ENCODE assay signal across 25 cellular contexts in genomic region chr1:216894499-216894898, GRCh38.
"Had no signal": no experiment of that assay in that cellular context is flagged by ENCODE, and none has a peak within 500 bp of the region (broad histone marks: within the 10 kb centered on the region; RNA-seq: fewer than 3 reads in every experiment).

No MANE protein-coding gene starts in this region.

- H3K27me3 Mint-ChIP-seq: activated CD4-positive, alpha-beta memory T cell treated with anti-CD3 and anti-CD28 coated beads for 36 hours; activated CD4-positive, alpha-beta T cell treated with anti-CD3 and anti-CD28 coated beads, Interleukin-2, amount 10 ng/mL, durations not matched to agents 7 days and 5 days; brain; T-cell had no signal

- H3K4me2 ChIP-seq: KMS-11 had no signal

- H3K27ac Mint-ChIP-seq: activated CD4-positive, alpha-beta memory T cell treated with anti-CD3 and anti-CD28 coated beads for 36 hours; activated CD4-positive, alpha-beta T cell treated with anti-CD3 and anti-CD28 coated beads, Interleukin-2, amount 10 ng/mL, durations not matched to agents 7 days and 5 days; activated naive CD4-positive, alpha-beta T cell treated with anti-CD3 and anti-CD28 coated beads, Interleukin-2, amount 50 U/mL, for 72 hours; brain; T-cell had no signal

- H3K9me3 Mint-ChIP-seq: brain had no signal

- H3K9ac ChIP-seq: KMS-11 had no signal

- H3K36me3 Mint-ChIP-seq: activated CD4-positive, alpha-beta memory T cell treated with anti-CD3 and anti-CD28 coated beads for 36 hours; brain; T-cell had no signal

- H3K4me1 Mint-ChIP-seq: activated CD4-positive, alpha-beta T cell treated with anti-CD3 and anti-CD28 coated beads, Interleukin-2, amount 10 ng/mL, durations not matched to agents 7 days and 5 days; T-cell had no signal

- H3K27ac ChIP-seq: KMS-11, SK-N-MC, VCaP had no signal

- H3K4me3 ChIP-seq: SK-N-MC had no signal

- DNase-seq: activated CD4-positive, alpha-beta memory T cell treated with anti-CD3 and anti-CD28 coated beads for 36 hours; activated CD4-positive, alpha-beta T cell treated with anti-CD3 and anti-CD28 coated beads, Interleukin-2, amount 10 ng/mL, durations not matched to agents 7 days and 5 days; activated CD4-positive, CD25-positive, alpha-beta regulatory T cell; activated CD8-positive, alpha-beta memory T cell treated with anti-CD3 and anti-CD28 coated beads for 24 hours; activated effector memory CD4-positive, alpha-beta T cell treated with anti-CD3 and anti-CD28 coated beads, Interleukin-2, amount 50 U/mL, for 16 hours; activated naive CD4-positive, alpha-beta T cell treated with Interleukin-2 at 50 U/mL for 16 hours; activated T-cell treated with anti-CD3 and anti-CD28 coated beads, Interleukin-2, amount 50 U/mL, for 4 hours; amygdala; NCI-H1105; NCI-H1436; NCI-H1694 treated with DMSO at 0.1 percent for 48 hours; NCI-H2029 treated with DMSO at 0.1 percent for 48 hours; NCI-H345; NCI-H510A; NCI-H526 treated with DMSO at 0.1 percent for 48 hours; PC-3; SIG-M5; T-cell; T-helper 2 cell; T1000 had no signal

- H3K4me3 Mint-ChIP-seq: activated CD4-positive, alpha-beta memory T cell treated with anti-CD3 and anti-CD28 coated beads for 36 hours; activated CD4-positive, alpha-beta T cell treated with anti-CD3 and anti-CD28 coated beads, Interleukin-2, amount 10 ng/mL, durations not matched to agents 7 days and 5 days; activated T-cell treated with anti-CD3 and anti-CD28 coated beads, Interleukin-2, amount 50 U/mL, for 4 hours; brain; T-cell had no signal

- ATAC-seq: activated naive CD4-positive, alpha-beta T cell treated with anti-CD3 and anti-CD28 coated beads, Interleukin-2, amount 50 U/mL, for 72 hours; activated T-cell treated with anti-CD3 and anti-CD28 coated beads, Interleukin-2, amount 50 U/mL, for 4 hours; PC-3; T-cell had no signal
